34 cellular contexts compared by ENCODE assay signal in genomic region chr15:81520480-81520879, GRCh38.
"Had no signal": no experiment of that assay in that cellular context is flagged by ENCODE, and none has a peak within 500 bp of the region (broad histone marks: within the 10 kb centered on the region; RNA-seq: fewer than 3 reads in every experiment).

No MANE protein-coding gene starts in this region.

- DNase-seq: Karpas-422, Kasumi-1, MG63, MM.1S, MV-4-11, NCI-H1048, NCI-H1092, NCI-H1092 treated with DMSO at 0.1 percent for 48 hours, NCI-H1105, NCI-H1105 treated with DMSO at 0.1 percent for 48 hours, NCI-H1417, NCI-H1417 treated with DMSO at 0.1 percent for 48 hours, NCI-H1436, NCI-H1436 treated with DMSO at 0.1 percent for 48 hours, NCI-H146, NCI-H1694, NCI-H1694 treated with DMSO at 0.1 percent for 48 hours, NCI-H187, NCI-H187 treated with DMSO at 0.1 percent for 48 hours, NCI-H1930, NCI-H2029, NCI-H2029 treated with DMSO at 0.1 percent for 48 hours, NCI-H2081, NCI-H2081 treated with DMSO at 0.1 percent for 48 hours, NCI-H2107, NCI-H2171, NCI-H2171 treated with DMSO at 0.1 percent for 48 hours, NCI-H2227 treated with DMSO at 0.1 percent for 48 hours, NCI-H226, NCI-H345, NCI-H446, NCI-H446 treated with DMSO at 0.1 percent for 48 hours, NCI-H510A, NCI-H510A treated with DMSO at 0.1 percent for 48 hours had no signal

- H3K9me3 ChIP-seq: MG63 had no signal

- H3K36me3 ChIP-seq: MG63 had no signal

- H3K4me3 ChIP-seq: MG63 had no signal

- H3K27me3 ChIP-seq: MG63 had no signal
